ENCODE assay signal across 12 cellular contexts in genomic region chr12:1972260-1972659, GRCh38. TPM values are rescaled to one million over a fixed set of nuclear protein-coding genes. Genes with fewer than 3 reads are reported as not detected.
DNase-seq lines count a peak whose midpoint lies in the region; ATAC-seq and TF ChIP-seq lines count a peak whose summit lies in the region.
"Had no signal": no experiment of that assay in that cellular context is flagged by ENCODE, and none has a peak within 500 bp of the region (broad histone marks: within the 10 kb centered on the region; RNA-seq: fewer than 3 reads in every experiment).

No MANE protein-coding gene starts in this region.

- H3K4me3 ChIP-seq in heart right ventricle (peak overlapping the region; percentile 19 to 58 (median 48)), upper lobe of right lung (no peak overlapping the region)
- H3K4me3 ChIP-seq: left lung had no signal

- no peaks in the 10 kb centered on the region for H3K36me3 Mint-ChIP-seq in mesothelial cell of epicardium
- H3K36me3 Mint-ChIP-seq: activated naive CD4-positive, alpha-beta T cell treated with anti-CD3 and anti-CD28 coated beads, Interleukin-2, amount 10 ng/mL, durations not matched to agents 7 days and 5 days had no signal

- peaks cover 38% of the 10 kb centered on the region for H3K4me1 Mint-ChIP-seq in mesothelial cell of epicardium
- H3K4me1 Mint-ChIP-seq: activated naive CD4-positive, alpha-beta T cell treated with anti-CD3 and anti-CD28 coated beads, Interleukin-2, amount 10 ng/mL, durations not matched to agents 7 days and 5 days had no signal

- intact Hi-C loops in heart right ventricle (cut with DNase I) (loop anchor here in 5 of 10 donors (2.0 to 10.0 kb wide), 7 partner anchors 63 to 613 kb away; no protein-coding TSS in a partner anchor), Right ventricle myocardium inferior (cut with DNase I) (loop anchor here (5.0 to 10.0 kb wide), 5 partner anchors 45 to 315 kb away; partner anchors contain the start of gene CACNA1C), upper lobe of right lung (cut with DNase I) (no loop called here)

- 54 to 65% methylated on average over 1 of the region's 1 CpG for WGBS in heart right ventricle, 2 donors

- DNase-seq in heart right ventricle (no peak), Right ventricle myocardium inferior (ENCODE audit: missing footprints) (no peak), dedifferentiated amniotic fluid mesenchymal stem cell (ENCODE audit: extremely low spot score) (peak; percentile 19), mesothelial cell of epicardium (ENCODE audit: low spot score in 2 of 2, unreplicated experiment in 2 of 2) (no peak), upper lobe of right lung (no peak), C1 segment of cervical spinal cord (lab: John Stamatoyannopoulos, UW) (no peak)
- DNase-seq in activated naive CD4-positive, alpha-beta T cell treated with Interleukin-2 at 50 U/mL for 16 hours: no peak
- DNase-seq: activated CD4-positive, alpha-beta T cell treated with anti-CD3 and anti-CD28 coated beads, Interleukin-2, amount 50 U/mL, for 1 hour; activated naive CD4-positive, alpha-beta T cell treated with anti-CD3 and anti-CD28 coated beads, Interleukin-2, amount 10 ng/mL, durations not matched to agents 7 days and 5 days; left lung; NCI-H1105 had no signal

- peak overlapping the region; percentile 81 for H3K27ac Mint-ChIP-seq in mesothelial cell of epicardium
- H3K27ac Mint-ChIP-seq: activated naive CD4-positive, alpha-beta T cell treated with anti-CD3 and anti-CD28 coated beads, Interleukin-2, amount 10 ng/mL, durations not matched to agents 7 days and 5 days had no signal

- H3K4me3 Mint-ChIP-seq in mesothelial cell of epicardium: no peak overlapping the region
- H3K4me3 Mint-ChIP-seq: activated naive CD4-positive, alpha-beta T cell treated with anti-CD3 and anti-CD28 coated beads, Interleukin-2, amount 10 ng/mL, durations not matched to agents 7 days and 5 days had no signal

- TF ChIP-seq CTCF in heart right ventricle (IDR thresholded peaks at IDR 0.05) (no peak), mesothelial cell of epicardium (IDR thresholded peaks at IDR 0.05; ENCODE audit: unreplicated experiment) (no peak), upper lobe of right lung (IDR thresholded peaks at IDR 0.05) (no peak)

- no peaks in the 10 kb centered on the region for H3K9me3 ChIP-seq in heart right ventricle
- no peaks in the 10 kb centered on the region for H3K9me3 ChIP-seq in upper lobe of right lung
- H3K9me3 ChIP-seq: left lung had no signal

- H3K4me1 ChIP-seq in heart right ventricle (peaks cover 0 to 37% (median 15%) of the 10 kb centered on the region in 9 donors), upper lobe of right lung (peaks cover 14% of the 10 kb centered on the region)
- H3K4me1 ChIP-seq: left lung had no signal

- no peaks in the 10 kb centered on the region for H3K27me3 Mint-ChIP-seq in mesothelial cell of epicardium (ENCODE audit: low read depth)
- H3K27me3 Mint-ChIP-seq: activated naive CD4-positive, alpha-beta T cell treated with anti-CD3 and anti-CD28 coated beads, Interleukin-2, amount 10 ng/mL, durations not matched to agents 7 days and 5 days had no signal

- H3K27me3 ChIP-seq in heart right ventricle (no peaks in the 10 kb centered on the region), upper lobe of right lung (no peaks in the 10 kb centered on the region)
- H3K27me3 ChIP-seq: left lung had no signal

- ATAC-seq in heart right ventricle: no peak
- ATAC-seq in Right ventricle myocardium inferior: no peak
- ATAC-seq in upper lobe of right lung: no peak
- ATAC-seq in HG03571 (IDR thresholded peaks at IDR 0.05; ENCODE audit: unreplicated experiment): no peak

- no peaks in the 10 kb centered on the region for H3K9me3 Mint-ChIP-seq in mesothelial cell of epicardium
- H3K9me3 Mint-ChIP-seq: activated naive CD4-positive, alpha-beta T cell treated with anti-CD3 and anti-CD28 coated beads, Interleukin-2, amount 10 ng/mL, durations not matched to agents 7 days and 5 days had no signal

- H3K36me3 ChIP-seq in heart right ventricle: peaks cover 0 to 8% (median 0%) of the 10 kb centered on the region in 9 donors
- H3K36me3 ChIP-seq in upper lobe of right lung: peaks cover 5% of the 10 kb centered on the region
- H3K36me3 ChIP-seq: left lung had no signal

- H3K27ac ChIP-seq in heart right ventricle: peak overlapping the region; percentile 70 to 94 (median 84)
- H3K27ac ChIP-seq in upper lobe of right lung: peak overlapping the region; percentile 52

RNA-seq across cellular contexts. Expression of gene DCP1B, which starts 32.0 kb away (rescaled TPM):
- total RNA-seq in heart right ventricle (1 to 10 TPM; 1.1 to 4.1 (median 2.0) TPM), Right ventricle myocardium inferior (2.4 TPM), mesothelial cell of epicardium (19.8 to 22.9 TPM (median 21.4 TPM) in 3 replicates), upper lobe of right lung (12.8 TPM)
- 1 to 10 TPM; 1.4 to 4.9 TPM for polyA plus RNA-seq in heart right ventricle

RNA-seq across cellular contexts. Expression of gene CACNA2D4, which starts 53.8 kb away (rescaled TPM):
- total RNA-seq in heart right ventricle (1 to 10 TPM in 3 of 10 donors, under 1 TPM in 7; 0.19 to 6.2 (median 0.70) TPM), Right ventricle myocardium inferior (1.1 TPM), mesothelial cell of epicardium (0.09 to 0.45 TPM (median 0.45 TPM) in 3 replicates), upper lobe of right lung (5.5 TPM)
- polyA plus RNA-seq in heart right ventricle: 1 to 10 TPM; 1.4 to 1.7 TPM
